ENCODE assay signal across 8 cellular contexts in genomic region chr16:11312718-11313492, GRCh38. TPM values are rescaled to one million over a fixed set of nuclear protein-coding genes. Genes with fewer than 3 reads are reported as not detected.
A peak's percentile ranks its signal among the peaks of the same experiment; 100 is the strongest.
DNase-seq lines count a peak whose midpoint lies in the region; ATAC-seq and TF ChIP-seq lines count a peak whose summit lies in the region.

No MANE protein-coding gene starts in this region.

- H3K36me3 ChIP-seq in transverse colon = no peaks in the 10 kb centered on the region
- H3K36me3 ChIP-seq in aorta (ENCODE audit: control insufficient read depth in 1 of 2, insufficient read depth in 2 of 2, low read length in 1 of 2) = no peaks in the 10 kb centered on the region

- peaks cover 7% of the 10 kb centered on the region for H3K36me3 Mint-ChIP-seq in activated naive CD4-positive, alpha-beta T cell treated with anti-CD3 and anti-CD28 coated beads, Interleukin-2, amount 10 ng/mL, durations not matched to agents 7 days and 5 days

- no peaks in the 10 kb centered on the region for H3K9me3 Mint-ChIP-seq in activated naive CD4-positive, alpha-beta T cell treated with anti-CD3 and anti-CD28 coated beads, Interleukin-2, amount 10 ng/mL, durations not matched to agents 7 days and 5 days

- H3K4me3 ChIP-seq in transverse colon (no peak overlapping the region), aorta (ENCODE audit: low read length in 2 of 2) (no peak overlapping the region)

- ATAC-seq in GM18909 (IDR thresholded peaks at IDR 0.05; ENCODE audit: poor library complexity, unreplicated experiment) (no peak), aorta (ENCODE audit: low FRiP score) (no peak)

- intact Hi-C loops in transverse colon (cut with DNase I; ENCODE audit: low total_unique reads) (no loop called here), aorta (cut with DNase I) (no loop called here)

- H3K27me3 ChIP-seq in transverse colon (no peaks in the 10 kb centered on the region), aorta (ENCODE audit: control insufficient read depth in 1 of 2, insufficient read depth in 2 of 2, low read length in 1 of 2) (no peaks in the 10 kb centered on the region)

- POLR2A ChIA-PET in HEK293T (lab: Yijun Ruan, JAX) = interaction anchor here (1.1 to 1.5 kb wide), 2 partner anchors 15 to 57 kb away, joined by 3 to 5 read pairs; partner anchors contain the start of gene SOCS1

- TF ChIP-seq POLR2A in transverse colon (IDR thresholded peaks at IDR 0.05) = no peak

- H3K27ac ChIP-seq in transverse colon (no peak overlapping the region), aorta (ENCODE audit: low read depth in 1 of 2, low read length in 2 of 2) (no peak overlapping the region)

- DNase-seq in activated naive CD4-positive, alpha-beta T cell treated with anti-CD3 and anti-CD28 coated beads, Interleukin-2, amount 10 ng/mL, durations not matched to agents 7 days and 5 days = peak; percentile 73
- DNase-seq in activated naive CD4-positive, alpha-beta T cell treated with Interleukin-2 at 50 U/mL for 16 hours = no peak
- DNase-seq in SW480 (ENCODE audit: low spot score) (peak; percentile 72), glomerular visceral epithelial cell (ENCODE audit: extremely low spot score) (peak; percentile 42), transverse colon (peak; percentile 64), HEK293T (ENCODE audit: extremely low spot score) (no peak), aorta (no peak)

- TF ChIP-seq EP300 in transverse colon (IDR thresholded peaks at IDR 0.05; ENCODE audit: low read depth) = no peak

- WGBS in transverse colon (ENCODE audit: low coverage in 1 of 2), 2 donors = 71 to 95% methylated on average over 5 to 8 of the region's 8 CpGs
- 70 to 78% methylated on average over 8 of the region's 8 CpGs for WGBS in aorta, 2 donors

- in situ Hi-C loops in transverse colon (cut with MboI; ENCODE audit: low pct_ligation_motif_present in 1 of 4, low pct_unique_long_range_greater_than_20kb in 1 of 4, low sequenced_read_pairs in 3 of 4) = no loop called here

- H3K4me1 ChIP-seq in transverse colon (peaks cover 0 to 13% (median 10%) of the 10 kb centered on the region in 4 donors), aorta (ENCODE audit: control insufficient read depth in 1 of 2, insufficient read depth in 2 of 2, low read length in 2 of 2) (no peaks in the 10 kb centered on the region)

- H3K27me3 Mint-ChIP-seq in activated naive CD4-positive, alpha-beta T cell treated with anti-CD3 and anti-CD28 coated beads, Interleukin-2, amount 10 ng/mL, durations not matched to agents 7 days and 5 days = no peaks in the 10 kb centered on the region

- CTCF ChIA-PET in activated naive CD4-positive, alpha-beta T cell treated with anti-CD3 and anti-CD28 coated beads, Interleukin-2, amount 10 ng/mL, durations not matched to agents 7 days and 5 days (lab: Charles Lee) = interaction anchor here (1.1 to 1.7 kb wide), 4 partner anchors 14 to 58 kb away, joined by 3 to 4 read pairs (median 4); no protein-coding TSS in a partner anchor
- CTCF ChIA-PET in HEK293T (lab: Yijun Ruan, JAX) = interaction anchor here (0.6 kb wide), 2 partner anchors 59 to 213 kb away, joined by 3 to 5 read pairs; no protein-coding TSS in a partner anchor

- H3K4me3 Mint-ChIP-seq in activated naive CD4-positive, alpha-beta T cell treated with anti-CD3 and anti-CD28 coated beads, Interleukin-2, amount 10 ng/mL, durations not matched to agents 7 days and 5 days = peak overlapping the region; percentile 9

- H3K9me3 ChIP-seq in transverse colon (no peaks in the 10 kb centered on the region), aorta (ENCODE audit: control insufficient read depth, low read length) (no peaks in the 10 kb centered on the region)

- TF ChIP-seq CTCF in transverse colon (IDR thresholded peaks at IDR 0.05) = no peak

- H3K27ac Mint-ChIP-seq in activated naive CD4-positive, alpha-beta T cell treated with anti-CD3 and anti-CD28 coated beads, Interleukin-2, amount 10 ng/mL, durations not matched to agents 7 days and 5 days = peak overlapping the region; percentile 92

- peaks cover 83% of the 10 kb centered on the region for H3K4me1 Mint-ChIP-seq in activated naive CD4-positive, alpha-beta T cell treated with anti-CD3 and anti-CD28 coated beads, Interleukin-2, amount 10 ng/mL, durations not matched to agents 7 days and 5 days

TF ChIP-seq in HEK293T, 16 proteins besides CTCF, POLR2A, EP300 and RAD21:
- TF ChIP-seq HDGF (IDR thresholded peaks at IDR 0.05; ENCODE audit: borderline replicate concordance) = no peak
- no peak for TF ChIP-seq FOXM1 (IDR thresholded peaks at IDR 0.05; ENCODE audit: borderline replicate concordance)
- no peak for TF ChIP-seq SUZ12 (IDR thresholded peaks at IDR 0.05)
- no peak for TF ChIP-seq ELF4 (IDR thresholded peaks at IDR 0.05)
- no peak for TF ChIP-seq SP1 (IDR thresholded peaks at IDR 0.05)
- TF ChIP-seq ZNF384 (IDR thresholded peaks at IDR 0.05) = no peak
- TF ChIP-seq TARDBP (IDR thresholded peaks at IDR 0.05) = no peak
- TF ChIP-seq FOXA1 (IDR thresholded peaks at IDR 0.05) = no peak
- no peak for TF ChIP-seq ARNT (IDR thresholded peaks at IDR 0.05)
- TF ChIP-seq PKNOX1 (IDR thresholded peaks at IDR 0.05) = no peak
- no peak for TF ChIP-seq CTBP1 (IDR thresholded peaks at IDR 0.05; ENCODE audit: borderline replicate concordance)

RNA-seq across cellular contexts. Expression of gene PRM1, which starts 31.8 kb away (rescaled TPM):
- total RNA-seq in transverse colon (not detected), aorta (not detected)
- not detected for polyA plus RNA-seq in aorta

RNA-seq across cellular contexts. Expression of gene RMI2, which starts 32.4 kb away (rescaled TPM):
- 1 to 10 TPM in 2 of 4 donors, not detected in 2; 2.3 to 2.9 TPM for total RNA-seq in transverse colon
- total RNA-seq in aorta = 1 to 10 TPM in 1 of 2 donors, under 1 TPM in 1; 0.81 to 1.7 TPM
- under 1 TPM in 1 of 2 donors, not detected in 1; 0.61 TPM for polyA plus RNA-seq in aorta

RNA-seq across cellular contexts. Expression of gene PRM2, which starts 36.6 kb away (rescaled TPM):
- total RNA-seq in transverse colon (not detected), aorta (not detected)
- polyA plus RNA-seq in aorta = not detected

RNA-seq across cellular contexts. Expression of gene PRM3, which starts 39.5 kb away (rescaled TPM):
- total RNA-seq in transverse colon (not detected), aorta (not detected)
- not detected for polyA plus RNA-seq in aorta

RNA-seq across cellular contexts. Expression of gene TNP2, which starts 43.8 kb away (rescaled TPM):
- total RNA-seq in transverse colon (not detected), aorta (not detected)
- not detected for polyA plus RNA-seq in aorta

Comparison
In these comparisons a context has a peak if more than half of its experiments do, and no peak if none do; other contexts are left out.
1. DNase-seq: peak in activated naive CD4-positive, alpha-beta T cell treated with anti-CD3 and anti-CD28 coated beads, Interleukin-2, amount 10 ng/mL, durations not matched to agents 7 days and 5 days (single experiment), SW480 (single experiment), glomerular visceral epithelial cell (single experiment) and transverse colon (single experiment); none in activated naive CD4-positive, alpha-beta T cell treated with Interleukin-2 at 50 U/mL for 16 hours (single experiment), HEK293T (single experiment) and aorta (0 of 2).